In genomic region chr3:67619966-67620365, GRCh38 we compare ENCODE assay signal across 22 cellular contexts.
"Had no signal": no experiment of that assay in that cellular context is flagged by ENCODE, and none has a peak within 500 bp of the region (broad histone marks: within the 10 kb centered on the region; RNA-seq: fewer than 3 reads in every experiment).

No MANE protein-coding gene starts in this region.

- H3K27me3 Mint-ChIP-seq: activated CD4-positive, alpha-beta memory T cell treated with anti-CD3 and anti-CD28 coated beads, Interleukin-2, amount 10 ng/mL, durations not matched to agents 7 days and 5 days; activated CD4-positive, alpha-beta T cell treated with anti-CD3 and anti-CD28 coated beads, Interleukin-2, amount 10 ng/mL, durations not matched to agents 7 days and 5 days; activated naive CD4-positive, alpha-beta T cell treated with anti-CD3 and anti-CD28 coated beads, Interleukin-2, amount 10 ng/mL, durations not matched to agents 7 days and 5 days; activated naive CD8-positive, alpha-beta T cell treated with anti-CD3 and anti-CD28 coated beads, Interleukin-2, amount 10 ng/mL, durations not matched to agents 7 days and 5 days; activated T-cell treated with anti-CD3 and anti-CD28 coated beads, Interleukin-2, amount 50 U/mL, for 24 hours had no signal

- ATAC-seq: natural killer cell; stimulated activated naive CD8-positive, alpha-beta T cell treated with anti-CD3 and anti-CD28 coated beads, Interleukin-15, Interleukin-2, amounts not matched to agents 100 U/mL and 50 U/mL, for 24 hours had no signal

- H3K4me1 ChIP-seq: ascending aorta, testis, transverse colon had no signal

- DNase-seq: activated CD4-positive, alpha-beta memory T cell treated with anti-CD3 and anti-CD28 coated beads, Interleukin-2, amount 10 ng/mL, durations not matched to agents 7 days and 5 days; activated CD4-positive, alpha-beta T cell treated with anti-CD3 and anti-CD28 coated beads for 1 hour; activated CD4-positive, alpha-beta T cell treated with anti-CD3 and anti-CD28 coated beads, Interleukin-2, amount 10 ng/mL, durations not matched to agents 7 days and 5 days; activated CD8-positive, alpha-beta memory T cell treated with anti-CD3 and anti-CD28 coated beads, Interleukin-2, amount 50 U/mL, for 48 hours; activated gamma-delta T cell; activated naive CD4-positive, alpha-beta T cell treated with anti-CD3 and anti-CD28 coated beads, Interleukin-2, amount 10 ng/mL, durations not matched to agents 7 days and 5 days; activated naive CD8-positive, alpha-beta T cell treated with anti-CD3 and anti-CD28 coated beads, Interleukin-2, amount 10 ng/mL, durations not matched to agents 7 days and 5 days; activated T-cell treated with anti-CD3 and anti-CD28 coated beads, Interleukin-2, amount 50 U/mL, for 24 hours; brain microvascular endothelial cell; caudate nucleus; head of caudate nucleus; hippocampal formation; immature natural killer cell; midbrain; natural killer cell; right lobe of liver; stimulated activated CD4-positive, alpha-beta T cell treated with anti-CD3 and anti-CD28 coated beads, Interleukin-2, amount 100 ng/mL, for 48 hours; stimulated activated naive CD8-positive, alpha-beta T cell treated with anti-CD3 and anti-CD28 coated beads, Interleukin-15, Interleukin-2, amounts not matched to agents 100 U/mL and 50 U/mL, for 24 hours; T1000; testis; transverse colon had no signal

- H3K4me1 Mint-ChIP-seq: activated CD4-positive, alpha-beta memory T cell treated with anti-CD3 and anti-CD28 coated beads, Interleukin-2, amount 10 ng/mL, durations not matched to agents 7 days and 5 days had no signal

- H3K27ac Mint-ChIP-seq: activated CD4-positive, alpha-beta memory T cell treated with anti-CD3 and anti-CD28 coated beads, Interleukin-2, amount 10 ng/mL, durations not matched to agents 7 days and 5 days; activated CD4-positive, alpha-beta T cell treated with anti-CD3 and anti-CD28 coated beads, Interleukin-2, amount 10 ng/mL, durations not matched to agents 7 days and 5 days; activated naive CD4-positive, alpha-beta T cell treated with anti-CD3 and anti-CD28 coated beads, Interleukin-2, amount 10 ng/mL, durations not matched to agents 7 days and 5 days; activated naive CD8-positive, alpha-beta T cell treated with anti-CD3 and anti-CD28 coated beads, Interleukin-2, amount 10 ng/mL, durations not matched to agents 7 days and 5 days; activated T-cell treated with anti-CD3 and anti-CD28 coated beads, Interleukin-2, amount 50 U/mL, for 24 hours; immature natural killer cell had no signal

- H3K4me3 ChIP-seq: ascending aorta, right lobe of liver, testis, transverse colon had no signal

- H3K4me3 Mint-ChIP-seq: activated CD4-positive, alpha-beta memory T cell treated with anti-CD3 and anti-CD28 coated beads, Interleukin-2, amount 10 ng/mL, durations not matched to agents 7 days and 5 days; activated CD4-positive, alpha-beta T cell treated with anti-CD3 and anti-CD28 coated beads, Interleukin-2, amount 10 ng/mL, durations not matched to agents 7 days and 5 days; activated naive CD4-positive, alpha-beta T cell treated with anti-CD3 and anti-CD28 coated beads, Interleukin-2, amount 10 ng/mL, durations not matched to agents 7 days and 5 days; activated naive CD8-positive, alpha-beta T cell treated with anti-CD3 and anti-CD28 coated beads, Interleukin-2, amount 10 ng/mL, durations not matched to agents 7 days and 5 days; activated T-cell treated with anti-CD3 and anti-CD28 coated beads, Interleukin-2, amount 50 U/mL, for 24 hours; immature natural killer cell; natural killer cell had no signal

- H3K9me3 Mint-ChIP-seq: activated naive CD4-positive, alpha-beta T cell treated with anti-CD3 and anti-CD28 coated beads, Interleukin-2, amount 10 ng/mL, durations not matched to agents 7 days and 5 days; activated T-cell treated with anti-CD3 and anti-CD28 coated beads, Interleukin-2, amount 50 U/mL, for 24 hours; immature natural killer cell; natural killer cell had no signal

- H3K27ac ChIP-seq: ascending aorta, brain microvascular endothelial cell, right lobe of liver, testis, transverse colon had no signal

- H3K9me3 ChIP-seq: ascending aorta, right lobe of liver, testis, transverse colon had no signal

- H3K27me3 ChIP-seq: ascending aorta, brain microvascular endothelial cell, right lobe of liver, testis, transverse colon had no signal
